In the genomic region with DNA sequence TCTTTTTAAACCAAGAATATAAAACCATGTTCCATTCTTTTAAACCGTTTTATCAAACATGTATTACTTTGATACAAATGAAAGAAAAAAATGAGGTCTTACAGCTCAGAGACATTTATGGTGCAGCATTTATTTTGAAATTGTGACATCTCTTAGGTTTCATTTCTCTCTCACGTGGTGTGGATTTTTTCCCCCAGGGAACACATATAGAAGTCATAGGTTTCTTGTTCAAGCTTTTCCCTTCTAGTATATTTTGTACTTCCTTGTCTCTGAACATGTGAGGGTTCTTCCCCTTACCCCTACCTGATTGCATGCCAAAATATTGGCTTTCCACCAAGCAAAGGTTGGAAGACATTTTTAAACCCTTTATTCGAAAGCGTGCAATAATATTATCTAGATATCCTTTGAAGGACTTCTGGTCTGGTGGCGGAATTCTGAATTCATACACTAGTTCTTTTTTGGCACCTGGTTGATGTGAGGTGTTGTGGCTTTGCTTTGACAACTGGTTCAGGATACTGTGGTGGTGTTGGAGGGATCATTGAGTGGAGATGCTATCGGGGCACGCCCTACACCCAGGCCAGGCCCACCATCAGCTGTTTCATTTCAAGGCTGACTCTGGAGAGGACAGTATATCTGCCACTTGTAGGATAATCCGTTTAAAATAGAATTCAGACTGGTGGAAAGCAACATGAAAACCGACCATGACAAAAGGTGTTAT, we compare ENCODE assay signal across 13 cellular contexts. TPM values are rescaled to one million over a fixed set of nuclear protein-coding genes. Genes with fewer than 3 reads are reported as not detected.
A peak's percentile ranks its signal among the peaks of the same experiment; 100 is the strongest.
DNase-seq lines count a peak whose midpoint lies in the region; TF ChIP-seq lines count a peak whose summit lies in the region.
"Had no signal": no experiment of that assay in that cellular context is flagged by ENCODE, and none has a peak within 500 bp of the region (broad histone marks: within the 10 kb centered on the region; RNA-seq: fewer than 3 reads in every experiment).

No MANE protein-coding gene starts in this region.

- H3K14ac ChIP-seq in mesenchymal stem cell (ENCODE audit: low read length in 2 of 2): no peak overlapping the region

- H3K9ac ChIP-seq in mesenchymal stem cell (ENCODE audit: low read length): peak overlapping the region; percentile 53
- H3K9ac ChIP-seq in endodermal cell (ENCODE audit: extremely low read depth, low read length, poor library complexity, severe bottlenecking): no peak overlapping the region

- peak overlapping the region; percentile 3 to 33 for H3K18ac ChIP-seq in mesenchymal stem cell (ENCODE audit: low read depth in 1 of 2, low read length in 2 of 2)

- peak overlapping the region; percentile 16 for H2AK5ac ChIP-seq in mesenchymal stem cell (ENCODE audit: low read length, severe bottlenecking)

- H2BK15ac ChIP-seq in mesenchymal stem cell (ENCODE audit: low read depth, poor library complexity, severe bottlenecking): no peak overlapping the region

- H2AFZ ChIP-seq in mesenchymal stem cell (ENCODE audit: low read depth, low read length): no peak overlapping the region

- DNase-seq in A172 (ENCODE audit: low spot score) (peak; percentile 16), HFFc6 (no peak), mesenchymal stem cell (no peak), NCI-H526 treated with DMSO at 0.1 percent for 48 hours (lab: John Stamatoyannopoulos, UW) (no peak), endodermal cell (no peak), SHP77 (lab: John Stamatoyannopoulos, UW) (no peak), 8988T (no peak)
- DNase-seq: activated effector memory CD4-positive, alpha-beta T cell treated with Interleukin-2 at 50 U/mL for 16 hours; left lung; naive thymus-derived CD8-positive, alpha-beta T cell; NCI-H1092; NK-92 treated with Interleukin-12 subunit alpha and Interleukin-12 subunit beta, amount 100 ng/mL, for 24 hours had no signal

- H3K36me3 ChIP-seq in mesenchymal stem cell (ENCODE audit: control insufficient read depth in 1 of 2, insufficient read depth in 2 of 2, low read depth in 1 of 2, low read length in 2 of 2): no peaks in the 10 kb centered on the region
- H3K36me3 ChIP-seq in endodermal cell (ENCODE audit: control insufficient read depth, insufficient read depth, low read length): no peaks in the 10 kb centered on the region
- H3K36me3 ChIP-seq: left lung had no signal

- H2BK120ac ChIP-seq in mesenchymal stem cell (ENCODE audit: low read depth, low read length): no peak overlapping the region

- H4K91ac ChIP-seq in mesenchymal stem cell (ENCODE audit: low read length): peak overlapping the region; percentile 15

- H3K27ac ChIP-seq in mesenchymal stem cell (ENCODE audit: low read length, poor library complexity, severe bottlenecking): no peak overlapping the region
- H3K27ac ChIP-seq in endodermal cell (ENCODE audit: low read depth, low read length): no peak overlapping the region

- H2BK12ac ChIP-seq in mesenchymal stem cell (ENCODE audit: low read length in 2 of 2): peak overlapping the region in 1 of 2 experiments; percentile 92

- H3K4ac ChIP-seq in mesenchymal stem cell (ENCODE audit: low read depth in 1 of 2, low read length in 2 of 2): no peak overlapping the region

- TF ChIP-seq CTCF in HFFc6 (IDR thresholded peaks at IDR 0.05) (no peak), WI38 (IDR thresholded peaks at IDR 0.05; ENCODE audit: low read depth, low read length) (no peak), endodermal cell (conservative IDR thresholded peaks at IDR 0.05) (no peak)

- H3K9me3 ChIP-seq in mesenchymal stem cell (ENCODE audit: control insufficient read depth, low read length) (no peaks in the 10 kb centered on the region), endodermal cell (ENCODE audit: control insufficient read depth, low read length) (no peaks in the 10 kb centered on the region)
- H3K9me3 ChIP-seq: left lung had no signal

- no peak overlapping the region for H3K23ac ChIP-seq in mesenchymal stem cell (ENCODE audit: low read length in 2 of 2)

- H2BK5ac ChIP-seq in mesenchymal stem cell (ENCODE audit: low read depth, low read length, poor library complexity, severe bottlenecking): no peak overlapping the region

- H3K4me3 Mint-ChIP-seq in HFFc6: peak overlapping the region; percentile 84
- H3K4me3 Mint-ChIP-seq in endodermal cell: no peak overlapping the region
- H3K4me3 Mint-ChIP-seq: naive thymus-derived CD8-positive, alpha-beta T cell had no signal

- no peaks in the 10 kb centered on the region for H3K79me1 ChIP-seq in mesenchymal stem cell (replicated peaks; ENCODE audit: low read length, poor library complexity, severe bottlenecking)

- peak overlapping the region; percentile 84 for H4K8ac ChIP-seq in mesenchymal stem cell (ENCODE audit: low read length)

- H3K4me1 ChIP-seq in mesenchymal stem cell (ENCODE audit: control insufficient read depth, insufficient read depth, low read depth, low read length) (peaks cover 9% of the 10 kb centered on the region), endodermal cell (ENCODE audit: control insufficient read depth, insufficient read depth, low read length) (no peaks in the 10 kb centered on the region)

- no peaks in the 10 kb centered on the region for H3K36me3 Mint-ChIP-seq in HFFc6 (ENCODE audit: low read depth)
- no peaks in the 10 kb centered on the region for H3K36me3 Mint-ChIP-seq in endodermal cell (ENCODE audit: low read depth)
- H3K36me3 Mint-ChIP-seq: naive thymus-derived CD8-positive, alpha-beta T cell had no signal

- H3K4me3 ChIP-seq in WI38 (ENCODE audit: low read depth, low read length): 0 out of 2 replicates have a peak overlapping the region, but pooled peaks have one; percentile 8
- H3K4me3 ChIP-seq in mesenchymal stem cell (ENCODE audit: insufficient read depth in 1 of 2, low read depth in 1 of 2, low read length in 2 of 2): no peak overlapping the region
- H3K4me3 ChIP-seq in endodermal cell (ENCODE audit: low read length): no peak overlapping the region
- H3K4me3 ChIP-seq: left lung had no signal

- no peak overlapping the region for H3K4me2 ChIP-seq in mesenchymal stem cell (ENCODE audit: low read length, poor library complexity, severe bottlenecking)

- H3K27ac Mint-ChIP-seq in HFFc6 (peak overlapping the region; percentile 94), endodermal cell (no peak overlapping the region)
- H3K27ac Mint-ChIP-seq: naive thymus-derived CD8-positive, alpha-beta T cell had no signal

- H3K27me3 Mint-ChIP-seq in HFFc6 (ENCODE audit: insufficient read depth) (no peaks in the 10 kb centered on the region; the same call in 1 of the 2 replicates), endodermal cell (ENCODE audit: insufficient read depth) (no peaks in the 10 kb centered on the region)

- H3K4me1 Mint-ChIP-seq in HFFc6 (ENCODE audit: low read depth): peaks cover 76% of the 10 kb centered on the region
- H3K4me1 Mint-ChIP-seq in endodermal cell: peaks cover 3% of the 10 kb centered on the region

- H3K9me3 Mint-ChIP-seq in HFFc6: no peaks in the 10 kb centered on the region
- no peaks in the 10 kb centered on the region for H3K9me3 Mint-ChIP-seq in endodermal cell

- no peaks in the 10 kb centered on the region for H3K27me3 ChIP-seq in mesenchymal stem cell (ENCODE audit: control insufficient read depth in 1 of 2, insufficient read depth in 1 of 2, low read length in 2 of 2)
- H3K27me3 ChIP-seq in endodermal cell (ENCODE audit: control insufficient read depth, insufficient read depth, low read length, poor library complexity, severe bottlenecking): no peaks in the 10 kb centered on the region
- H3K27me3 ChIP-seq: left lung had no signal

- WGBS in mesenchymal stem cell: 51% methylated on average over 7 of the region's 9 CpGs
- WGBS in endodermal cell (ENCODE audit: insufficient coverage in 1 of 2, insufficient read length in 1 of 2), 2 experiments: 86 to 94% methylated on average over 9 of the region's 9 CpGs

RNA-seq across cellular contexts. Expression of a gene that starts 5.6 kb away (rescaled TPM):
- total RNA-seq in A172 (2014; rRNA removed; shearing (Covaris generic)): 5.0 and 5.8 TPM in 2 replicates
- total RNA-seq in HFFc6 (2021; fragmentation: NEBNext Ultra II Directional; extraction: Animal tissue kit (Norgen Biotek cat#: 25700)): 10 to 100 TPM in 3 of 6 experiments, 1 to 10 TPM in 3; 8.0 to 11.7 (median 10.2) TPM
- 2.1 TPM for polyA plus RNA-seq in mesenchymal stem cell (2013, experiment 1 of 2)
- 2.1 TPM for polyA plus RNA-seq in mesenchymal stem cell (2013, experiment 2 of 2)
- total RNA-seq in endodermal cell: 1 to 10 TPM; 2.8 to 3.7 TPM
- polyA plus RNA-seq in endodermal cell (2013, experiment 1 of 2): 0.57 TPM
- 0.50 TPM for polyA plus RNA-seq in endodermal cell (2013, experiment 2 of 2)
